20 cellular contexts compared by ENCODE assay signal in genomic region chr12:107822356-107822755, GRCh38. TPM values are rescaled to one million over a fixed set of nuclear protein-coding genes. Genes with fewer than 3 reads are reported as not detected.
DNase-seq lines count a peak whose midpoint lies in the region; ATAC-seq, FAIRE-seq and TF ChIP-seq lines count a peak whose summit lies in the region.
"Had no signal": no experiment of that assay in that cellular context is flagged by ENCODE, and none has a peak within 500 bp of the region (broad histone marks: within the 10 kb centered on the region; RNA-seq: fewer than 3 reads in every experiment).

No MANE protein-coding gene starts in this region.

- peaks cover 9% of the 10 kb centered on the region for H3K4me1 Mint-ChIP-seq in WTC11
- H3K4me1 Mint-ChIP-seq in activated naive CD8-positive, alpha-beta T cell treated with anti-CD3 and anti-CD28 coated beads, Interleukin-2, amount 50 U/mL, for 24 hours: no peaks in the 10 kb centered on the region
- H3K4me1 Mint-ChIP-seq: IgD-negative memory B cell had no signal

- peaks cover 32% of the 10 kb centered on the region for H3K36me3 Mint-ChIP-seq in WTC11
- peaks cover 2% of the 10 kb centered on the region for H3K36me3 Mint-ChIP-seq in activated naive CD8-positive, alpha-beta T cell treated with anti-CD3 and anti-CD28 coated beads, Interleukin-2, amount 50 U/mL, for 24 hours (ENCODE audit: low read depth)

- POLR2A ChIA-PET in A549 (lab: Yijun Ruan, JAX): no interaction called here
- POLR2A ChIA-PET in WTC11 (lab: Charles Lee): no interaction called here

- no peak overlapping the region for H3K27ac ChIP-seq in A549

- H3K27ac Mint-ChIP-seq in WTC11: no peak overlapping the region
- H3K27ac Mint-ChIP-seq in activated naive CD8-positive, alpha-beta T cell treated with anti-CD3 and anti-CD28 coated beads, Interleukin-2, amount 50 U/mL, for 24 hours: no peak overlapping the region

- H3K4me1 ChIP-seq in A549: no peaks in the 10 kb centered on the region
- H3K4me1 ChIP-seq: Caco-2 had no signal

- H3K9me3 ChIP-seq in A549: peaks cover 23% of the 10 kb centered on the region

- H3K27me3 Mint-ChIP-seq in WTC11 (ENCODE audit: low read depth): peaks cover 33% of the 10 kb centered on the region
- H3K27me3 Mint-ChIP-seq in activated naive CD8-positive, alpha-beta T cell treated with anti-CD3 and anti-CD28 coated beads, Interleukin-2, amount 50 U/mL, for 24 hours: no peaks in the 10 kb centered on the region

- H3K9me3 Mint-ChIP-seq in WTC11: peaks cover 49% of the 10 kb centered on the region
- H3K9me3 Mint-ChIP-seq in activated naive CD8-positive, alpha-beta T cell treated with anti-CD3 and anti-CD28 coated beads, Interleukin-2, amount 50 U/mL, for 24 hours: peaks cover 38% of the 10 kb centered on the region

- CTCF ChIA-PET in A549 (lab: Yijun Ruan, JAX): no interaction called here
- CTCF ChIA-PET in WTC11 (lab: Charles Lee): interaction anchor here (1.0 kb wide), 1 partner anchor 96 kb away, joined by 3 read pairs; no protein-coding TSS in a partner anchor

- no peak for ATAC-seq in A549
- ATAC-seq in WTC11: no peak
- no peak for ATAC-seq in activated naive CD8-positive, alpha-beta T cell treated with anti-CD3 and anti-CD28 coated beads, Interleukin-2, amount 50 U/mL, for 24 hours
- ATAC-seq in GM21390 (IDR thresholded peaks at IDR 0.05; ENCODE audit: unreplicated experiment): no peak

- no peak for TF ChIP-seq EP300 in A549 (IDR thresholded peaks at IDR 0.05)

- no peak for TF ChIP-seq RAD21 in A549 (conservative IDR thresholded peaks at IDR 0.05 in 1 of 2, IDR thresholded peaks at IDR 0.05 in 1 of 2)

- no peak for TF ChIP-seq POLR2A in A549 (IDR thresholded peaks at IDR 0.05; ENCODE audit: low read length)

- H3K4me3 ChIP-seq in A549: no peak overlapping the region

- DNase-seq in A549 (ENCODE audit: low read depth in 1 of 2, low spot score in 1 of 2): no peak
- peak; percentile 1 for DNase-seq in HT-29 (ENCODE audit: low spot score)
- DNase-seq in WTC11 (ENCODE audit: low spot score): peak; percentile 30
- DNase-seq in medulla oblongata (ENCODE audit: extremely low spot score): peak; percentile 8
- DNase-seq in DMS 273 (lab: John Stamatoyannopoulos, UW; ENCODE audit: unreplicated experiment): no peak
- no peak for DNase-seq in activated naive CD8-positive, alpha-beta T cell treated with anti-CD3 and anti-CD28 coated beads, Interleukin-2, amount 50 U/mL, for 24 hours
- DNase-seq in NCI-H69 (lab: John Stamatoyannopoulos, UW): no peak
- DNase-seq: Caco-2, DMS79, GDM1, H7, NCI-H1436 treated with DMSO at 0.1 percent for 48 hours, NCI-H2107, NCI-H345, NCI-H526 treated with DMSO at 0.1 percent for 48 hours, SW 1271 had no signal

- peak overlapping the region; percentile 25; the same call in 1 of the 3 replicates for H3K4me2 ChIP-seq in A549

- no peak for FAIRE-seq in A549 (lab: Jason Lieb, UNC)

- WGBS in A549 (ENCODE audit: missing lambda C conversion rate): 4% methylated on average over 8 of the region's 8 CpGs

- TF ChIP-seq CTCF in A549 (IDR thresholded peaks at IDR 0.05): no peak
- TF ChIP-seq CTCF in WTC11 (IDR thresholded peaks at IDR 0.05): no peak

- peak overlapping the region; percentile 48 for H3K4me3 Mint-ChIP-seq in WTC11
- H3K4me3 Mint-ChIP-seq in activated naive CD8-positive, alpha-beta T cell treated with anti-CD3 and anti-CD28 coated beads, Interleukin-2, amount 50 U/mL, for 24 hours: no peak overlapping the region

TF ChIP-seq in A549, 52 proteins besides CTCF, POLR2A, EP300 and RAD21 (continues in another document):
- TF ChIP-seq USF2 (IDR thresholded peaks at IDR 0.05): no peak
- no peak for TF ChIP-seq MYC (IDR thresholded peaks at IDR 0.05; ENCODE audit: borderline replicate concordance, low read length)
- TF ChIP-seq ESRRA (IDR thresholded peaks at IDR 0.05; ENCODE audit: borderline replicate concordance, low read length): no peak
- no peak for TF ChIP-seq NR3C1 (IDR thresholded peaks at IDR 0.05)
- TF ChIP-seq EHMT2 (IDR thresholded peaks at IDR 0.05; ENCODE audit: low read depth): no peak
- TF ChIP-seq HES2 (IDR thresholded peaks at IDR 0.05): no peak
- TF ChIP-seq BCL3 (IDR thresholded peaks at IDR 0.05): no peak
- no peak for TF ChIP-seq ATOH8 (CRISPR knock-in tag; IDR thresholded peaks at IDR 0.05; ENCODE audit: low read depth)
- TF ChIP-seq CBX2 (IDR thresholded peaks at IDR 0.05; ENCODE audit: borderline replicate concordance, low read depth): no peak
- TF ChIP-seq TP53 (CRISPR knock-in tag; IDR thresholded peaks at IDR 0.05): no peak

TF ChIP-seq in WTC11, 78 proteins besides CTCF, POLR2A, EP300 and RAD21 (continues in another document):
- TF ChIP-seq PREB (CRISPR knock-in tag; IDR thresholded peaks at IDR 0.05; ENCODE audit: borderline replicate concordance) (no peak), FOXP1 (CRISPR knock-in tag; IDR thresholded peaks at IDR 0.05; ENCODE audit: borderline replicate concordance) (no peak), CDX4 (CRISPR knock-in tag; IDR thresholded peaks at IDR 0.05; ENCODE audit: borderline replicate concordance) (no peak), E2F1 (CRISPR knock-in tag; IDR thresholded peaks at IDR 0.05) (no peak), ZNF532 (CRISPR knock-in tag; IDR thresholded peaks at IDR 0.05; ENCODE audit: borderline replicate concordance) (no peak), SMAD4 (CRISPR knock-in tag; IDR thresholded peaks at IDR 0.05) (no peak), ZMAT4 (CRISPR knock-in tag; IDR thresholded peaks at IDR 0.05) (no peak), MYBL2 (CRISPR knock-in tag; IDR thresholded peaks at IDR 0.05) (no peak)

RNA-seq across cellular contexts. Expression of gene ASCL4, which starts 47.9 kb away (rescaled TPM):
- polyA plus RNA-seq in A549 (2011; rRNA removed) (not detected in 2 replicates), A549 (2017; fragmentation: RNase III; extraction: RNeasy Plus Mini Kit Qiagen cat#74134 plus additional on column Dnase treatment) (not detected in 3 replicates)
- not detected in 2 replicates for polyA plus RNA-seq in A549 (2012; cell fraction: cytosol; rRNA removed)
- 0.01 TPM in 1 of 2 replicates, not detected in the other for polyA plus RNA-seq in A549 (2012; cell fraction: nucleus; rRNA removed)
- not detected in 2 replicates for polyA minus RNA-seq in A549 (2011; rRNA and poly(A)+ RNA removed)
- not detected in 2 replicates for total RNA-seq in HT-29 (2014; rRNA removed; shearing (Covaris generic))
- not detected in 3 replicates for total RNA-seq in WTC11 (2021)
- total RNA-seq: A673, Caco-2, H7, RPMI7951 had no signal
- polyA plus RNA-seq: IgD-negative memory B cell had no signal

Comparison
In these comparisons a context has a peak if more than half of its experiments do, and no peak if none do; other contexts are left out.
1. DNase-seq: peak in HT-29 (single experiment), WTC11 (single experiment) and medulla oblongata (single experiment); none in A549 (0 of 2), DMS 273 (single experiment), activated naive CD8-positive, alpha-beta T cell treated with anti-CD3 and anti-CD28 coated beads, Interleukin-2, amount 50 U/mL, for 24 hours (single experiment) and NCI-H69 (single experiment).